In the genomic region with DNA sequence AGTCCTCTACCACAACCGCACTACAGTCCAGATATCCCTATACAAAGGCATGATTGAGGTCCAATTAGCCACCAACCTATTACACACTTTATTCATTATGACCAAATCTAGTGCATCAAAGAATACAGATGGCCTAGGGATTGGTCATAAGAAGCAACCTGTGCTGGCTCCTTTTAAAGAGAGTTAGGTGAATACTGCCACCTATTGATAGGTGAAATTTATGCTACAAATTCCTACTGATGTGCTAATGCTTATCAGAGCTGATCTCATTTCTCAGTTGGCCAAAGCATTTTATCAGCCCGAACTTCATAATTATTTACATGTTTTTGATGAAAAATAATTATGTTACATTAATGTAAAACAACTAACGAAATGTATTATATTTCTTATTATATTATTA, we compare ENCODE assay signal across 8 cellular contexts.
DNase-seq lines count a peak whose midpoint lies in the region; ATAC-seq and TF ChIP-seq lines count a peak whose summit lies in the region.

No MANE protein-coding gene starts in this region.

- TF ChIP-seq POLR2A in spleen (IDR thresholded peaks at IDR 0.05), result no peak

- intact Hi-C loops in heart right ventricle (cut with DNase I) (loop anchor here in 2 of 10 donors (5.0 to 10.0 kb wide), 3 partner anchors 192 to 465 kb away; no protein-coding TSS in a partner anchor), spleen (cut with DNase I; ENCODE audit: low total_unique reads) (no loop called here), head of caudate nucleus (cut with DNase I) (loop anchor here (10.0 kb wide), 1 partner anchor 195 kb away; no protein-coding TSS in a partner anchor)

- H3K27me3 ChIP-seq in heart right ventricle (peaks cover 0 to 29% (median 10%) of the 10 kb centered on the region in 7 donors), spleen (replicated peaks in 1 of 7) (no peaks in the 10 kb centered on the region)

- TF ChIP-seq CTCF in heart right ventricle (IDR thresholded peaks at IDR 0.05), result peak in 8 of 9 donors; percentile 14 to 60 (median 53)
- TF ChIP-seq CTCF in spleen (IDR thresholded peaks at IDR 0.05 in 8 of 11, conservative IDR thresholded peaks at IDR 0.05 in 3 of 11), result peak in 7 of 11 experiments; percentile 21 to 65 (median 45)

- H3K27ac ChIP-seq in heart right ventricle, result no peak overlapping the region
- H3K27ac ChIP-seq in spleen, result no peak overlapping the region

- ATAC-seq in GM21576 (IDR thresholded peaks at IDR 0.05; ENCODE audit: unreplicated experiment) (peak; percentile 63), heart right ventricle (peak in 1 of 8 donors; percentile 41)

- peak; percentile 17 for DNase-seq in COR-L47 (lab: John Stamatoyannopoulos, UW)
- DNase-seq in NCI-H1048 (lab: John Stamatoyannopoulos, UW), result peak; percentile 9
- peak; percentile 73 for DNase-seq in SW480 (ENCODE audit: low spot score)
- no peak for DNase-seq in heart right ventricle
- no peak for DNase-seq in spleen
- no peak for DNase-seq in head of caudate nucleus
- DNase-seq in activated CD4-positive, alpha-beta T cell treated with anti-CD3 and anti-CD28 coated beads for 1 hour, result no peak

- H3K4me1 ChIP-seq in heart right ventricle, result peaks cover 0 to 37% (median 0%) of the 10 kb centered on the region in 9 donors
- peaks cover 0 to 43% (median 10%) of the 10 kb centered on the region in 6 donors for H3K4me1 ChIP-seq in spleen

- H3K9me3 ChIP-seq in heart right ventricle (no peaks in the 10 kb centered on the region), spleen (no peaks in the 10 kb centered on the region)

- H3K4me3 ChIP-seq in heart right ventricle (no peak overlapping the region), spleen (no peak overlapping the region)

- H3K36me3 ChIP-seq in heart right ventricle (no peaks in the 10 kb centered on the region), spleen (no peaks in the 10 kb centered on the region)

- 47 to 50% methylated on average over 3 of the region's 3 CpGs for WGBS in heart right ventricle, 2 donors
- 42 to 52% (median 49%) methylated on average over 3 of the region's 3 CpGs for WGBS in spleen, 5 donors

Comparison
In these comparisons a context has a peak if more than half of its experiments do, and no peak if none do; other contexts are left out.
1. DNase-seq: peak in COR-L47 (single experiment), NCI-H1048 (single experiment) and SW480 (single experiment); none in heart right ventricle (0 of 2), spleen (single experiment), head of caudate nucleus (0 of 42) and activated CD4-positive, alpha-beta T cell treated with anti-CD3 and anti-CD28 coated beads for 1 hour (single experiment).